In the genomic region with DNA sequence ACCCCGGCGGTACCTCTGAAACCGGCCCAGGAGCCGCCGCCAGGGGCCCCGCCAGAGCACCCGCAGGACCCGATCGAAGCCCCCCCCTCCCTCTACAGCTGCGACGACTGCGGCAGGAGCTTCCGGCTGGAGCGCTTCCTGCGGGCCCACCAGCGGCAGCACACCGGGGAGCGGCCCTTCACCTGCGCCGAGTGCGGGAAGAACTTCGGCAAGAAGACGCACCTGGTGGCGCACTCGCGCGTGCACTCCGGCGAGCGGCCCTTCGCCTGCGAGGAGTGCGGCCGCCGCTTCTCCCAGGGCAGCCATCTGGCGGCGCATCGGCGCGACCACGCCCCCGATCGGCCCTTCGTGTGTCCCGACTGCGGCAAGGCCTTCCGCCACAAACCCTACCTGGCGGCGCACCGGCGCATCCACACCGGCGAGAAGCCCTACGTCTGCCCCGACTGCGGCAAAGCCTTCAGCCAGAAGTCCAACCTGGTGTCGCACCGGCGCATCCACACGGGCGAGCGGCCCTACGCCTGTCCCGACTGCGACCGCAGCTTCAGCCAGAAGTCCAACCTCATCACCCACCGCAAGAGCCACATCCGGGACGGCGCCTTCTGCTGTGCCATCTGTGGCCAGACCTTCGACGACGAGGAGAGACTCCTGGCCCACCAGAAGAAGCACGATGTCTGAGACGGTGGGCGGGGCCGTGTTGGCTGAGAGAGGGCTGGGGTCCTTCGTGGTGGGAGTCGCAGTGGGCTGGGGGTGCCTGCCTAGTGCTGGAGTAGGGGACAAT, we compare ENCODE assay signal across 15 cellular contexts. TPM values are rescaled to one million over a fixed set of nuclear protein-coding genes. Genes with fewer than 3 reads are reported as not detected.
DNase-seq lines count a peak whose midpoint lies in the region; ATAC-seq lines count a peak whose summit lies in the region.
"Had no signal": no experiment of that assay in that cellular context is flagged by ENCODE, and none has a peak within 500 bp of the region (broad histone marks: within the 10 kb centered on the region; RNA-seq: fewer than 3 reads in every experiment).

No MANE protein-coding gene starts in this region.

- peak overlapping the region; percentile 35 for H3K56ac ChIP-seq in mesendoderm (ENCODE audit: low read length)

- DNase-seq in activated T-cell treated with anti-CD3 and anti-CD28 coated beads, Interleukin-2, amount 50 U/mL, for 24 hours: no peak
- no peak for DNase-seq in activated T-cell treated with anti-CD3 and anti-CD28 coated beads, Interleukin-2, amount 50 U/mL, for 1 hour
- DNase-seq in NCI-H526 treated with DMSO at 0.1 percent for 48 hours (lab: John Stamatoyannopoulos, UW) (peak; percentile 50), mesendoderm (no peak)
- DNase-seq in activated CD4-positive, alpha-beta T cell treated with anti-CD3 and anti-CD28 coated beads for 4 hours: no peak
- DNase-seq in activated T-helper 1 cell treated with anti-CD3 and anti-CD28 coated beads, Interleukin-12 subunit alpha, Interleukin-12 subunit beta, Interleukin-2, Interleukin-4 antibody, amounts not matched to agents 30 ng/mL and 10 ng/mL and 1 ng/mL, durations not matched to agents 14 hours and 24 hours and 36 hours (ENCODE audit: low spot score): no peak
- DNase-seq: activated CD4-positive, alpha-beta T cell treated with anti-CD3 and anti-CD28 coated beads, Interleukin-2, amount 10 ng/mL, durations not matched to agents 7 days and 5 days; KG1; stimulated activated naive CD4-positive, alpha-beta T cell treated with Interleukin-2 at 50 U/mL for 16 hours; T-helper 2 cell had no signal

- no peak overlapping the region for H2AK5ac ChIP-seq in mesendoderm (ENCODE audit: low read length)

- ATAC-seq in stimulated activated memory B cell treated with anti-CD40 and anti-IgM and Interleukin-4, amounts not matched to agents 10 μg/mL and 1 μg/mL and 100 μg/mL, for 72 hours: no peak
- no peak for ATAC-seq in HG03135 (IDR thresholded peaks at IDR 0.05; ENCODE audit: unreplicated experiment)
- ATAC-seq: gastroesophageal sphincter had no signal

- peaks cover 25% of the 10 kb centered on the region for H3K79me1 ChIP-seq in mesendoderm (ENCODE audit: low read length)

- intact Hi-C loops in activated T-helper 1 cell treated with anti-CD3 and anti-CD28 coated beads, Interleukin-12 subunit alpha, Interleukin-12 subunit beta, Interleukin-2, Interleukin-4 antibody, amounts not matched to agents 30 ng/mL and 10 ng/mL and 1 ng/mL, durations not matched to agents 14 hours and 24 hours and 36 hours (cut with micrococcal nuclease): no loop called here

- no peak overlapping the region for H3K23ac ChIP-seq in mesendoderm (ENCODE audit: low read length)

- peaks cover 19% of the 10 kb centered on the region for H3K4me1 ChIP-seq in mesendoderm (ENCODE audit: control insufficient read depth, low read depth, low read length)

- H3K36me3 ChIP-seq in mesendoderm (ENCODE audit: control insufficient read depth, insufficient read depth, low read length): peaks cover 3% of the 10 kb centered on the region

- no CpG with 5 or more reads among the region's 79 CpGs for WGBS in mesendoderm (ENCODE audit: extremely low coverage, insufficient coverage, low lambda C conversion rate)

- H4K5ac ChIP-seq in mesendoderm (ENCODE audit: low read length): no peak overlapping the region

- H2BK15ac ChIP-seq in mesendoderm (replicated peaks; ENCODE audit: low read depth): no peak overlapping the region

- H3K79me2 ChIP-seq in mesendoderm (ENCODE audit: control insufficient read depth, insufficient read depth, low read length): peaks cover 43% of the 10 kb centered on the region

- H3K9ac ChIP-seq in mesendoderm (ENCODE audit: low read length): no peak overlapping the region

- H3K4me3 ChIP-seq in mesendoderm (ENCODE audit: low read length): no peak overlapping the region
- H3K4me3 ChIP-seq: gastroesophageal sphincter, right atrium auricular region had no signal

- no peak overlapping the region for H3K18ac ChIP-seq in mesendoderm (ENCODE audit: low read length)

- no peaks in the 10 kb centered on the region for H3K9me3 Mint-ChIP-seq in activated T-cell treated with anti-CD3 and anti-CD28 coated beads, Interleukin-2, amount 50 U/mL, for 24 hours
- H3K9me3 Mint-ChIP-seq in stimulated activated memory B cell treated with anti-CD40 and anti-IgM and Interleukin-4, amounts not matched to agents 10 μg/mL and 1 μg/mL and 100 μg/mL, for 72 hours: no peaks in the 10 kb centered on the region
- no peaks in the 10 kb centered on the region for H3K9me3 Mint-ChIP-seq in activated T-helper 1 cell treated with anti-CD3 and anti-CD28 coated beads, Interleukin-12 subunit alpha, Interleukin-12 subunit beta, Interleukin-2, Interleukin-4 antibody, amounts not matched to agents 30 ng/mL and 10 ng/mL and 1 ng/mL, durations not matched to agents 14 hours and 24 hours and 36 hours
- H3K9me3 Mint-ChIP-seq: activated CD4-positive, alpha-beta T cell treated with anti-CD3 and anti-CD28 coated beads, Interleukin-2, amount 10 ng/mL, durations not matched to agents 7 days and 5 days had no signal

- no peak overlapping the region for H2BK120ac ChIP-seq in mesendoderm (ENCODE audit: low read depth, low read length)

- peak overlapping the region; percentile 14 for H3K27ac Mint-ChIP-seq in activated T-cell treated with anti-CD3 and anti-CD28 coated beads, Interleukin-2, amount 50 U/mL, for 24 hours
- peak overlapping the region; percentile 95 for H3K27ac Mint-ChIP-seq in stimulated activated memory B cell treated with anti-CD40 and anti-IgM and Interleukin-4, amounts not matched to agents 10 μg/mL and 1 μg/mL and 100 μg/mL, for 72 hours
- no peak overlapping the region for H3K27ac Mint-ChIP-seq in activated T-helper 1 cell treated with anti-CD3 and anti-CD28 coated beads, Interleukin-12 subunit alpha, Interleukin-12 subunit beta, Interleukin-2, Interleukin-4 antibody, amounts not matched to agents 30 ng/mL and 10 ng/mL and 1 ng/mL, durations not matched to agents 14 hours and 24 hours and 36 hours
- H3K27ac Mint-ChIP-seq: activated CD4-positive, alpha-beta T cell treated with anti-CD3 and anti-CD28 coated beads, Interleukin-2, amount 10 ng/mL, durations not matched to agents 7 days and 5 days had no signal

- H2BK5ac ChIP-seq in mesendoderm (ENCODE audit: low read length): no peak overlapping the region

- no peak overlapping the region for H3K4me2 ChIP-seq in mesendoderm (ENCODE audit: low read length)

- peaks cover 53% of the 10 kb centered on the region for H3K36me3 Mint-ChIP-seq in activated T-cell treated with anti-CD3 and anti-CD28 coated beads, Interleukin-2, amount 50 U/mL, for 24 hours (ENCODE audit: low read depth)
- peaks cover 41% of the 10 kb centered on the region for H3K36me3 Mint-ChIP-seq in stimulated activated memory B cell treated with anti-CD40 and anti-IgM and Interleukin-4, amounts not matched to agents 10 μg/mL and 1 μg/mL and 100 μg/mL, for 72 hours
- H3K36me3 Mint-ChIP-seq in activated T-helper 1 cell treated with anti-CD3 and anti-CD28 coated beads, Interleukin-12 subunit alpha, Interleukin-12 subunit beta, Interleukin-2, Interleukin-4 antibody, amounts not matched to agents 30 ng/mL and 10 ng/mL and 1 ng/mL, durations not matched to agents 14 hours and 24 hours and 36 hours (ENCODE audit: low read depth): peaks cover 28% of the 10 kb centered on the region

- H3K4ac ChIP-seq in mesendoderm (ENCODE audit: low read depth, low read length): no peak overlapping the region

- no peak overlapping the region for H4K8ac ChIP-seq in mesendoderm (ENCODE audit: low read depth, low read length)

- H3K4me3 Mint-ChIP-seq in activated T-cell treated with anti-CD3 and anti-CD28 coated beads, Interleukin-2, amount 50 U/mL, for 24 hours: no peak overlapping the region
- H3K4me3 Mint-ChIP-seq in stimulated activated memory B cell treated with anti-CD40 and anti-IgM and Interleukin-4, amounts not matched to agents 10 μg/mL and 1 μg/mL and 100 μg/mL, for 72 hours: peak overlapping the region; percentile 43
- no peak overlapping the region for H3K4me3 Mint-ChIP-seq in activated T-helper 1 cell treated with anti-CD3 and anti-CD28 coated beads, Interleukin-12 subunit alpha, Interleukin-12 subunit beta, Interleukin-2, Interleukin-4 antibody, amounts not matched to agents 30 ng/mL and 10 ng/mL and 1 ng/mL, durations not matched to agents 14 hours and 24 hours and 36 hours
- H3K4me3 Mint-ChIP-seq: activated CD4-positive, alpha-beta T cell treated with anti-CD3 and anti-CD28 coated beads, Interleukin-2, amount 10 ng/mL, durations not matched to agents 7 days and 5 days had no signal

- H3K27me3 Mint-ChIP-seq in activated T-cell treated with anti-CD3 and anti-CD28 coated beads, Interleukin-2, amount 50 U/mL, for 24 hours: no peaks in the 10 kb centered on the region
- no peaks in the 10 kb centered on the region for H3K27me3 Mint-ChIP-seq in stimulated activated memory B cell treated with anti-CD40 and anti-IgM and Interleukin-4, amounts not matched to agents 10 μg/mL and 1 μg/mL and 100 μg/mL, for 72 hours
- H3K27me3 Mint-ChIP-seq in activated T-helper 1 cell treated with anti-CD3 and anti-CD28 coated beads, Interleukin-12 subunit alpha, Interleukin-12 subunit beta, Interleukin-2, Interleukin-4 antibody, amounts not matched to agents 30 ng/mL and 10 ng/mL and 1 ng/mL, durations not matched to agents 14 hours and 24 hours and 36 hours (ENCODE audit: insufficient read depth): no peaks in the 10 kb centered on the region
- H3K27me3 Mint-ChIP-seq: activated CD4-positive, alpha-beta T cell treated with anti-CD3 and anti-CD28 coated beads, Interleukin-2, amount 10 ng/mL, durations not matched to agents 7 days and 5 days had no signal

- H3K27ac ChIP-seq in mesendoderm (ENCODE audit: low read depth, low read length): no peak overlapping the region

- no peaks in the 10 kb centered on the region for H3K27me3 ChIP-seq in mesendoderm (ENCODE audit: insufficient read depth, low read length, poor library complexity)
- H3K27me3 ChIP-seq: gastroesophageal sphincter, right atrium auricular region had no signal

- peaks cover 59% of the 10 kb centered on the region for H3K4me1 Mint-ChIP-seq in activated T-cell treated with anti-CD3 and anti-CD28 coated beads, Interleukin-2, amount 50 U/mL, for 24 hours (ENCODE audit: low read depth)
- peaks cover 70% of the 10 kb centered on the region for H3K4me1 Mint-ChIP-seq in stimulated activated memory B cell treated with anti-CD40 and anti-IgM and Interleukin-4, amounts not matched to agents 10 μg/mL and 1 μg/mL and 100 μg/mL, for 72 hours
- peaks cover 52% of the 10 kb centered on the region for H3K4me1 Mint-ChIP-seq in activated T-helper 1 cell treated with anti-CD3 and anti-CD28 coated beads, Interleukin-12 subunit alpha, Interleukin-12 subunit beta, Interleukin-2, Interleukin-4 antibody, amounts not matched to agents 30 ng/mL and 10 ng/mL and 1 ng/mL, durations not matched to agents 14 hours and 24 hours and 36 hours (ENCODE audit: low read depth)

RNA-seq across cellular contexts. Expression of a gene that starts 3.8 kb away (rescaled TPM):
- polyA plus RNA-seq in mesendoderm (2013, experiment 1 of 2): 47.8 TPM
- polyA plus RNA-seq in mesendoderm (2013, experiment 2 of 2): 51.6 TPM
- total RNA-seq in activated T-helper 1 cell treated with anti-CD3 and anti-CD28 coated beads, Interleukin-12 subunit alpha, Interleukin-12 subunit beta, Interleukin-2, Interleukin-4 antibody, amounts not matched to agents 30 ng/mL and 10 ng/mL and 1 ng/mL, durations not matched to agents 14 hours and 24 hours and 36 hours: 67.2 and 67.4 TPM in 2 replicates

RNA-seq across cellular contexts. Expression of a gene that starts 6.7 kb away (rescaled TPM):
- polyA plus RNA-seq in mesendoderm (2013, experiment 1 of 2): 4.2 TPM
- polyA plus RNA-seq in mesendoderm (2013, experiment 2 of 2): 4.2 TPM
- total RNA-seq in activated T-helper 1 cell treated with anti-CD3 and anti-CD28 coated beads, Interleukin-12 subunit alpha, Interleukin-12 subunit beta, Interleukin-2, Interleukin-4 antibody, amounts not matched to agents 30 ng/mL and 10 ng/mL and 1 ng/mL, durations not matched to agents 14 hours and 24 hours and 36 hours: 3.9 and 4.5 TPM in 2 replicates

RNA-seq across cellular contexts. Expression of a gene that starts 31.0 kb away (rescaled TPM):
- 54.9 TPM for polyA plus RNA-seq in mesendoderm (2013, experiment 1 of 2)
- polyA plus RNA-seq in mesendoderm (2013, experiment 2 of 2): 57.8 TPM
- not detected in 2 replicates for total RNA-seq in activated T-helper 1 cell treated with anti-CD3 and anti-CD28 coated beads, Interleukin-12 subunit alpha, Interleukin-12 subunit beta, Interleukin-2, Interleukin-4 antibody, amounts not matched to agents 30 ng/mL and 10 ng/mL and 1 ng/mL, durations not matched to agents 14 hours and 24 hours and 36 hours
- total RNA-seq: activated CD4-positive, alpha-beta T cell treated with anti-CD3 and anti-CD28 coated beads, Interleukin-2, amount 10 ng/mL, durations not matched to agents 7 days and 5 days; H4 had no signal

RNA-seq across cellular contexts. Expression of a gene that starts 49.1 kb away (rescaled TPM):
- not detected for polyA plus RNA-seq in mesendoderm (2013, experiment 1 of 2)
- polyA plus RNA-seq in mesendoderm (2013, experiment 2 of 2): 0.06 TPM
- total RNA-seq in activated T-helper 1 cell treated with anti-CD3 and anti-CD28 coated beads, Interleukin-12 subunit alpha, Interleukin-12 subunit beta, Interleukin-2, Interleukin-4 antibody, amounts not matched to agents 30 ng/mL and 10 ng/mL and 1 ng/mL, durations not matched to agents 14 hours and 24 hours and 36 hours: 8.2 and 9.8 TPM in 2 replicates

RNA-seq across cellular contexts. Expression of a gene that starts 49.3 kb away (rescaled TPM):
- polyA plus RNA-seq in mesendoderm (2013, experiment 1 of 2): 0.42 TPM
- 0.27 TPM for polyA plus RNA-seq in mesendoderm (2013, experiment 2 of 2)
- total RNA-seq in activated T-helper 1 cell treated with anti-CD3 and anti-CD28 coated beads, Interleukin-12 subunit alpha, Interleukin-12 subunit beta, Interleukin-2, Interleukin-4 antibody, amounts not matched to agents 30 ng/mL and 10 ng/mL and 1 ng/mL, durations not matched to agents 14 hours and 24 hours and 36 hours: 24.9 and 26.1 TPM in 2 replicates
- total RNA-seq: H4 had no signal
